Comparison of ENCODE assay signal across 15 cellular contexts in the genomic region with DNA sequence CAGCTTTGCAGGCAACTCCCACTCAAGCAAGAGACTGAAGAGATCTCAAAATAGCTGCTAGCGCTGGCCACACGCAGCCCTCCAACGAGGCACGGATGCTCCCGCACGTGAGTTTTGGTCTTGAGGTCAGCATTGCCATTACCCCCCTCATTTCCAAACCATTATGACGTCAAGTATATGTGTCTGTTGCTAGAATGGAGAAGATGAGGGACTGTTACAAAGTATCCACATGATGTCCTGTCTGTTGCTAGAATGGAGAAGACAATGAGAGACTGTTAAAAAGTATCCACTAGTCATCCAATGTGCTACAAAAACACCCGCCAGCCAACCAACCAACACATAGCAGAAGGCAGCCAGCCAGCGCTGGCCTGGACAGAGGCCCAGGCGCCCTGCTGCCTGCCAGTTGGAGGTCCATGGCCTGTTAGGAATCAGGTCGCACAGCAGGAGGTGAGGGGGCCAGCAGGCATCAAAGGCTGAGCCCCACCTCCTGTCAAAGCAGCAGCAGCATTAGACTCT. TPM values are rescaled to one million over a fixed set of nuclear protein-coding genes. Genes with fewer than 3 reads are reported as not detected.
A peak's percentile ranks its signal among the peaks of the same experiment; 100 is the strongest.
DNase-seq lines count a peak whose midpoint lies in the region; ATAC-seq and TF ChIP-seq lines count a peak whose summit lies in the region.
"Had no signal": no experiment of that assay in that cellular context is flagged by ENCODE, and none has a peak within 500 bp of the region (broad histone marks: within the 10 kb centered on the region; RNA-seq: fewer than 3 reads in every experiment).

No MANE protein-coding gene starts in this region.

- no peak for TF ChIP-seq POLR2A in testis (IDR thresholded peaks at IDR 0.05)

- no peaks in the 10 kb centered on the region for H3K27me3 Mint-ChIP-seq in activated naive CD8-positive, alpha-beta T cell treated with anti-CD3 and anti-CD28 coated beads, Interleukin-2, amount 10 ng/mL, durations not matched to agents 7 days and 5 days
- no peaks in the 10 kb centered on the region for H3K27me3 Mint-ChIP-seq in activated naive CD8-positive, alpha-beta T cell treated with anti-CD3 and anti-CD28 coated beads for 36 hours
- H3K27me3 Mint-ChIP-seq: central memory CD8-positive, alpha-beta T cell; naive B cell had no signal

- intact Hi-C loops in testis (cut with DNase I; ENCODE audit: low total_unique reads): no loop called here

- in situ Hi-C loops in astrocyte of the spinal cord (cut with HindIII; ENCODE audit: low sequenced_read_pairs): no loop called here

- TF ChIP-seq CTCF in astrocyte of the spinal cord (IDR thresholded peaks at IDR 0.05; ENCODE audit: low read depth, low read length) (no peak), testis (IDR thresholded peaks at IDR 0.05) (no peak)

- peak overlapping the region; percentile 50 for H3K27ac Mint-ChIP-seq in activated naive CD8-positive, alpha-beta T cell treated with anti-CD3 and anti-CD28 coated beads, Interleukin-2, amount 10 ng/mL, durations not matched to agents 7 days and 5 days
- H3K27ac Mint-ChIP-seq in activated naive CD8-positive, alpha-beta T cell treated with anti-CD3 and anti-CD28 coated beads for 36 hours: no peak overlapping the region

- peaks cover 2% of the 10 kb centered on the region for H3K4me1 Mint-ChIP-seq in activated naive CD8-positive, alpha-beta T cell treated with anti-CD3 and anti-CD28 coated beads, Interleukin-2, amount 10 ng/mL, durations not matched to agents 7 days and 5 days
- H3K4me1 Mint-ChIP-seq in activated naive CD8-positive, alpha-beta T cell treated with anti-CD3 and anti-CD28 coated beads for 36 hours: peaks cover 13% of the 10 kb centered on the region

- POLR2A ChIA-PET in activated naive CD8-positive, alpha-beta T cell treated with anti-CD3 and anti-CD28 coated beads, Interleukin-2, amount 10 ng/mL, durations not matched to agents 7 days and 5 days (lab: Charles Lee): no interaction called here

- H3K36me3 ChIP-seq in testis (ENCODE audit: low read depth, missing control alignments): no peaks in the 10 kb centered on the region

- WGBS in testis, 2 donors: 49 to 54% methylated on average over 9 to 11 of the region's 11 CpGs

- peak overlapping the region; percentile 7 to 77 for H3K27ac ChIP-seq in testis
- H3K27ac ChIP-seq: epithelial cell of prostate, upper lobe of left lung had no signal

- H3K4me3 Mint-ChIP-seq in activated naive CD8-positive, alpha-beta T cell treated with anti-CD3 and anti-CD28 coated beads, Interleukin-2, amount 10 ng/mL, durations not matched to agents 7 days and 5 days: no peak overlapping the region
- no peak overlapping the region for H3K4me3 Mint-ChIP-seq in activated naive CD8-positive, alpha-beta T cell treated with anti-CD3 and anti-CD28 coated beads for 36 hours
- H3K4me3 Mint-ChIP-seq: central memory CD8-positive, alpha-beta T cell; naive B cell had no signal

- peaks cover 7% of the 10 kb centered on the region for H3K4me1 ChIP-seq in testis
- H3K4me1 ChIP-seq: upper lobe of left lung had no signal

- no peak overlapping the region for H3K4me3 ChIP-seq in astrocyte of the spinal cord (ENCODE audit: low read depth, low read length)
- H3K4me3 ChIP-seq in testis: no peak overlapping the region
- H3K4me3 ChIP-seq: upper lobe of left lung had no signal

- H3K36me3 Mint-ChIP-seq in activated naive CD8-positive, alpha-beta T cell treated with anti-CD3 and anti-CD28 coated beads, Interleukin-2, amount 10 ng/mL, durations not matched to agents 7 days and 5 days: peaks cover 16% of the 10 kb centered on the region
- peaks cover 21% of the 10 kb centered on the region for H3K36me3 Mint-ChIP-seq in activated naive CD8-positive, alpha-beta T cell treated with anti-CD3 and anti-CD28 coated beads for 36 hours

- no peaks in the 10 kb centered on the region for H3K9me3 ChIP-seq in testis
- H3K9me3 ChIP-seq: upper lobe of left lung had no signal

- ATAC-seq in activated naive CD8-positive, alpha-beta T cell treated with anti-CD3 and anti-CD28 coated beads, Interleukin-2, amount 10 ng/mL, durations not matched to agents 7 days and 5 days (ENCODE audit: low read depth): no peak

- H3K27me3 ChIP-seq in testis: no peaks in the 10 kb centered on the region
- H3K27me3 ChIP-seq: upper lobe of left lung had no signal

- DNase-seq in activated naive CD8-positive, alpha-beta T cell treated with anti-CD3 and anti-CD28 coated beads, Interleukin-2, amount 10 ng/mL, durations not matched to agents 7 days and 5 days: no peak
- no peak for DNase-seq in activated naive CD8-positive, alpha-beta T cell treated with anti-CD3 and anti-CD28 coated beads for 36 hours
- DNase-seq in astrocyte of the spinal cord (ENCODE audit: low read depth, low spot score): peak; percentile 79
- DNase-seq in hippocampal formation (lab: John Stamatoyannopoulos, UW): peak; percentile 75 to 82
- peak; percentile 94 for DNase-seq in testis
- DNase-seq in NCI-H1048 (lab: John Stamatoyannopoulos, UW): no peak
- no peak for DNase-seq in NCI-H187 treated with DMSO at 0.1 percent for 48 hours (lab: John Stamatoyannopoulos, UW)
- no peak for DNase-seq in D341Med (ENCODE audit: low spot score)
- DNase-seq: activated effector memory CD4-positive, alpha-beta T cell treated with Interleukin-2 at 50 U/mL for 16 hours; DMS53; naive B cell; SW 1271; upper lobe of left lung had no signal

- no peaks in the 10 kb centered on the region for H3K9me3 Mint-ChIP-seq in activated naive CD8-positive, alpha-beta T cell treated with anti-CD3 and anti-CD28 coated beads, Interleukin-2, amount 10 ng/mL, durations not matched to agents 7 days and 5 days
- no peaks in the 10 kb centered on the region for H3K9me3 Mint-ChIP-seq in activated naive CD8-positive, alpha-beta T cell treated with anti-CD3 and anti-CD28 coated beads for 36 hours
- H3K9me3 Mint-ChIP-seq: central memory CD8-positive, alpha-beta T cell; naive B cell had no signal

RNA-seq across cellular contexts. Expression of gene KLHDC4, which starts 24.8 kb away (rescaled TPM):
- total RNA-seq in activated naive CD8-positive, alpha-beta T cell treated with anti-CD3 and anti-CD28 coated beads, Interleukin-2, amount 10 ng/mL, durations not matched to agents 7 days and 5 days: 100 to 1,000 TPM in 1 of 2 experiments, 10 to 100 TPM in 1; 99.4 to 105 TPM
- total RNA-seq in activated naive CD8-positive, alpha-beta T cell treated with anti-CD3 and anti-CD28 coated beads for 36 hours: 10 to 100 TPM; 75.7 to 77.5 TPM
- total RNA-seq in testis: 100 to 1,000 TPM in 1 of 2 donors, 10 to 100 TPM in 1; 79.2 to 130 TPM
- 60.6 TPM for polyA plus RNA-seq in testis (ENCODE audit: insufficient read depth, low read depth, low replicate concordance)

Comparison
In these comparisons a context has a peak if more than half of its experiments do, and no peak if none do; other contexts are left out.
1. DNase-seq: peak in astrocyte of the spinal cord (single experiment), hippocampal formation (2 of 2) and testis (single experiment); none in activated naive CD8-positive, alpha-beta T cell treated with anti-CD3 and anti-CD28 coated beads, Interleukin-2, amount 10 ng/mL, durations not matched to agents 7 days and 5 days (single experiment), activated naive CD8-positive, alpha-beta T cell treated with anti-CD3 and anti-CD28 coated beads for 36 hours (single experiment), NCI-H1048 (single experiment), NCI-H187 treated with DMSO at 0.1 percent for 48 hours (single experiment) and D341Med (single experiment).